13 cellular contexts compared by ENCODE assay signal in genomic region chr17:29665480-29665807, GRCh38. TPM values are rescaled to one million over a fixed set of nuclear protein-coding genes. Genes with fewer than 3 reads are reported as not detected.
DNase-seq lines count a peak whose midpoint lies in the region; ATAC-seq, FAIRE-seq and TF ChIP-seq lines count a peak whose summit lies in the region.
"Had no signal": no experiment of that assay in that cellular context is flagged by ENCODE, and none has a peak within 500 bp of the region (broad histone marks: within the 10 kb centered on the region; RNA-seq: fewer than 3 reads in every experiment).

No MANE protein-coding gene starts in this region.

- H3K27ac ChIP-seq in OCI-LY7 (ENCODE audit: low read depth, low read length, poor library complexity, severe bottlenecking) (peak overlapping the region; percentile 8), endothelial cell of umbilical vein (ENCODE audit: insufficient read depth, low read depth, low read length) (peak overlapping the region; percentile 93), skin epidermis (peak overlapping the region in 13 of 21 experiments; percentile 1 to 70 (median 56))
- H3K27ac ChIP-seq: VCaP had no signal

- peak overlapping the region; percentile 51 for H3K9ac ChIP-seq in endothelial cell of umbilical vein (replicated peaks; ENCODE audit: extremely low read depth, insufficient read depth, low read length)

- H3K36me3 ChIP-seq in OCI-LY7 (ENCODE audit: insufficient read depth, low read length) = peaks cover 83% of the 10 kb centered on the region
- peaks cover 9 to 10% of the 10 kb centered on the region in 2 experiments for H3K36me3 ChIP-seq in endothelial cell of umbilical vein (ENCODE audit: control insufficient read depth in 2 of 2, extremely low read depth in 1 of 2, insufficient read depth in 2 of 2, low read length in 2 of 2)

- no peak for ATAC-seq in activated CD4-positive, alpha-beta T cell treated with anti-CD3 and anti-CD28 coated beads for 36 hours

- dilution Hi-C loops in endothelial cell of umbilical vein (cut with MboI; ENCODE audit: extremely low pct_ligation_motif_present, low sequenced_read_pairs) = no loop called here

- POLR2A ChIA-PET in activated CD4-positive, alpha-beta T cell treated with anti-CD3 and anti-CD28 coated beads for 36 hours (lab: Charles Lee) = interaction anchor here (1.0 to 1.5 kb wide), 3 partner anchors 10 to 95 kb away, joined by 4 read pairs; no protein-coding TSS in a partner anchor
- POLR2A ChIA-PET in OCI-LY7 (lab: Charles Lee) = interaction anchor here (0.9 to 2.2 kb wide), 3 partner anchors 10 to 17 kb away, joined by 4 to 11 read pairs (median 4); no protein-coding TSS in a partner anchor
- POLR2A ChIA-PET in endothelial cell of umbilical vein (lab: Charles Lee) = no interaction called here

- H3K9me1 ChIP-seq in endothelial cell of umbilical vein (replicated peaks; ENCODE audit: control insufficient read depth, extremely low read depth, insufficient read depth, low read length) = no peaks in the 10 kb centered on the region

- peaks cover 30% of the 10 kb centered on the region for H3K4me1 Mint-ChIP-seq in activated CD4-positive, alpha-beta T cell treated with anti-CD3 and anti-CD28 coated beads for 36 hours
- H3K4me1 Mint-ChIP-seq in nephron progenitor cell = peaks cover 27% of the 10 kb centered on the region

- H3K27me3 ChIP-seq in endothelial cell of umbilical vein (ENCODE audit: control insufficient read depth in 2 of 2, insufficient read depth in 2 of 2, low read length in 2 of 2) = no peaks in the 10 kb centered on the region

- H3K9me3 Mint-ChIP-seq in activated CD4-positive, alpha-beta T cell treated with anti-CD3 and anti-CD28 coated beads for 36 hours (ENCODE audit: low read depth) = no peaks in the 10 kb centered on the region
- no peaks in the 10 kb centered on the region for H3K9me3 Mint-ChIP-seq in nephron progenitor cell

- DNase-seq in activated CD4-positive, alpha-beta T cell treated with anti-CD3 and anti-CD28 coated beads for 36 hours = no peak
- DNase-seq in activated CD4-positive, alpha-beta T cell treated with anti-CD3 and anti-CD28 coated beads, Interleukin-2, amount 50 U/mL, for 48 hours = no peak
- DNase-seq in OCI-LY7 (ENCODE audit: low spot score) (no peak), endothelial cell of umbilical vein (ENCODE audit: low read depth, low spot score) (no peak), HPDE6-E6E7 (ENCODE audit: extremely low spot score) (no peak), cerebellar cortex (ENCODE audit: low spot score) (no peak), nephron progenitor cell (no peak)
- DNase-seq: activated effector memory CD4-positive, alpha-beta T cell treated with anti-CD3 and anti-CD28 coated beads, Interleukin-2, amount 50 U/mL, for 16 hours; RPMI8226 had no signal

- no peaks in the 10 kb centered on the region for H3K27me3 Mint-ChIP-seq in activated CD4-positive, alpha-beta T cell treated with anti-CD3 and anti-CD28 coated beads for 36 hours
- H3K27me3 Mint-ChIP-seq in nephron progenitor cell (ENCODE audit: low read depth, poor library complexity) = peaks cover 5% of the 10 kb centered on the region

- H3K4me3 ChIP-seq in OCI-LY7 (ENCODE audit: low read depth, low read length, poor library complexity, severe bottlenecking) (no peak overlapping the region), endothelial cell of umbilical vein (replicated peaks in 1 of 3; ENCODE audit: insufficient read depth in 1 of 3, low read depth in 1 of 3, low read length in 3 of 3) (no peak overlapping the region), skin epidermis (no peak overlapping the region)
- H3K4me3 ChIP-seq: lung had no signal

- no peaks in the 10 kb centered on the region for H4K20me1 ChIP-seq in OCI-LY7 (ENCODE audit: insufficient read depth, low read length)
- H4K20me1 ChIP-seq in endothelial cell of umbilical vein (replicated peaks; ENCODE audit: control insufficient read depth, extremely low read depth, insufficient read depth, low read length) = no peaks in the 10 kb centered on the region

- intact Hi-C loops in activated CD4-positive, alpha-beta T cell treated with anti-CD3 and anti-CD28 coated beads for 36 hours (cut with DNase I, micrococcal nuclease) = loop anchor here (1.0 to 2.0 kb wide), 3 partner anchors 27 to 95 kb away; no protein-coding TSS in a partner anchor
- intact Hi-C loops in OCI-LY7 (cut with micrococcal nuclease; ENCODE audit: unreplicated experiment) = no loop called here
- intact Hi-C loops in endothelial cell of umbilical vein (cut with micrococcal nuclease) = loop anchor here (1.0 to 2.0 kb wide), 2 partner anchors 25 to 62 kb away; no protein-coding TSS in a partner anchor

- no peak overlapping the region for H3K4me2 ChIP-seq in OCI-LY7 (ENCODE audit: low read length)
- H3K4me2 ChIP-seq in endothelial cell of umbilical vein (ENCODE audit: insufficient read depth, low read length) = peak overlapping the region; percentile 69

- H3K9me3 ChIP-seq in OCI-LY7 (ENCODE audit: low read length) = no peaks in the 10 kb centered on the region
- no peaks in the 10 kb centered on the region for H3K9me3 ChIP-seq in endothelial cell of umbilical vein (replicated peaks; ENCODE audit: control insufficient read depth, insufficient read depth, low read length)

- TF ChIP-seq CTCF in OCI-LY7 (conservative IDR thresholded peaks at IDR 0.05; ENCODE audit: low read length) (no peak), endothelial cell of umbilical vein (IDR thresholded peaks at IDR 0.05; ENCODE audit: extremely low read depth in 1 of 2, insufficient read depth in 1 of 2, low read depth in 1 of 2, low read length in 2 of 2) (no peak), nephron progenitor cell (IDR thresholded peaks at IDR 0.05) (no peak)

- CTCF ChIA-PET in activated CD4-positive, alpha-beta T cell treated with anti-CD3 and anti-CD28 coated beads for 36 hours (lab: Charles Lee) = interaction anchor here (0.9 to 2.4 kb wide), 12 partner anchors 9 to 265 kb away, joined by 3 to 12 read pairs (median 4); partner anchors contain the start of gene SSH2
- CTCF ChIA-PET in OCI-LY7 (lab: Charles Lee; ENCODE audit: unreplicated experiment) = no interaction called here
- CTCF ChIA-PET in endothelial cell of umbilical vein (lab: Charles Lee) = interaction anchor here (1.0 to 2.2 kb wide), 12 partner anchors 8 to 428 kb away, joined by 3 to 25 read pairs (median 5); no protein-coding TSS in a partner anchor

- BruUV-seq in OCI-LY7 (replicated peaks; lab: Mats Ljungman, UMichigan) = TSS peak; percentile 18
- TSS peak; percentile 99 for BruUV-seq in endothelial cell of umbilical vein (replicated peaks; lab: Mats Ljungman, UMichigan)

- H3K4me3 Mint-ChIP-seq in activated CD4-positive, alpha-beta T cell treated with anti-CD3 and anti-CD28 coated beads for 36 hours = no peak overlapping the region
- H3K4me3 Mint-ChIP-seq in nephron progenitor cell = no peak overlapping the region

- no peaks in the 10 kb centered on the region for H3K79me2 ChIP-seq in OCI-LY7 (ENCODE audit: insufficient read depth, low read depth, low read length)
- H3K79me2 ChIP-seq in endothelial cell of umbilical vein (ENCODE audit: control insufficient read depth, insufficient read depth, low read length) = no peaks in the 10 kb centered on the region

- peak; percentile 86 for FAIRE-seq in endothelial cell of umbilical vein (lab: Jason Lieb, UNC)
- FAIRE-seq: G401.6 had no signal

- H3K36me3 Mint-ChIP-seq in activated CD4-positive, alpha-beta T cell treated with anti-CD3 and anti-CD28 coated beads for 36 hours (ENCODE audit: low read depth) = peaks cover 39% of the 10 kb centered on the region
- H3K36me3 Mint-ChIP-seq in nephron progenitor cell (ENCODE audit: low read depth) = peaks cover 34% of the 10 kb centered on the region

- H2AFZ ChIP-seq in OCI-LY7 (ENCODE audit: low read length) = no peak overlapping the region
- no peak overlapping the region for H2AFZ ChIP-seq in endothelial cell of umbilical vein (ENCODE audit: low read depth, low read length)

- TF ChIP-seq POLR2A in endothelial cell of umbilical vein (IDR thresholded peaks at IDR 0.05; ENCODE audit: low read depth, low read length) = no peak

- H3K4me1 ChIP-seq in OCI-LY7 (ENCODE audit: insufficient read depth, low read length, poor library complexity, severe bottlenecking) (peaks cover 10% of the 10 kb centered on the region), endothelial cell of umbilical vein (ENCODE audit: control insufficient read depth, extremely low read depth, insufficient read depth, low read length) (peaks cover 27% of the 10 kb centered on the region)

- H3K27ac Mint-ChIP-seq in activated CD4-positive, alpha-beta T cell treated with anti-CD3 and anti-CD28 coated beads for 36 hours = peak overlapping the region; percentile 85
- no peak overlapping the region for H3K27ac Mint-ChIP-seq in nephron progenitor cell

- H3K9me2 ChIP-seq in OCI-LY7 (ENCODE audit: insufficient read depth, low read length) = no peaks in the 10 kb centered on the region

TF ChIP-seq in endothelial cell of umbilical vein, 7 proteins besides CTCF, POLR2A, EP300 and RAD21:
- TF ChIP-seq FOS (IDR thresholded peaks at IDR 0.05; ENCODE audit: borderline replicate concordance, insufficient read depth, low read length) (peak; percentile 7), EZH2 (IDR thresholded peaks at IDR 0.05; ENCODE audit: borderline replicate concordance, low read depth, low read length, severe bottlenecking) (no peak)

RNA-seq across cellular contexts. Expression of gene CORO6, which starts 42.7 kb away (rescaled TPM):
- total RNA-seq in activated CD4-positive, alpha-beta T cell treated with anti-CD3 and anti-CD28 coated beads for 36 hours = 10 to 100 TPM; 13.9 to 14.2 TPM
- 3.9 and 5.9 TPM in 2 replicates for total RNA-seq in OCI-LY7 (2014; rRNA removed; shearing (Covaris generic))
- total RNA-seq in OCI-LY7 (2022) (6.2 and 7.5 TPM in 2 replicates), endothelial cell of umbilical vein (7.8 and 10.7 TPM in 2 replicates)
- 14.7 and 22.0 TPM in 2 replicates for polyA plus RNA-seq in endothelial cell of umbilical vein
- polyA plus RNA-seq in endothelial cell of umbilical vein (2011; cell fraction: cytosol; rRNA removed) = 1.5 and 3.2 TPM in 2 replicates
- polyA plus RNA-seq in endothelial cell of umbilical vein (2011; cell fraction: nucleus; rRNA removed) = 151 and 191 TPM in 2 replicates
- 4.1 and 8.8 TPM in 2 replicates for polyA plus RNA-seq in endothelial cell of umbilical vein (2012)
- 11.2 and 17.2 TPM in 2 replicates for polyA minus RNA-seq in endothelial cell of umbilical vein
- polyA minus RNA-seq in endothelial cell of umbilical vein (2011; cell fraction: cytosol; rRNA and poly(A)+ RNA removed) = 0.82 TPM
- 14.9 and 17.6 TPM in 2 replicates for polyA minus RNA-seq in endothelial cell of umbilical vein (2011; cell fraction: nucleus; rRNA and poly(A)+ RNA removed)

Comparison
In these comparisons a context has a peak if more than half of its experiments do, and no peak if none do; other contexts are left out.
1. H3K27ac ChIP-seq: peak in every context shown above with its lines; median percentile 93 in endothelial cell of umbilical vein; 56 in skin epidermis; 8 in OCI-LY7.